In genomic region chr15:69413822-69414701, GRCh38 we compare ENCODE assay signal across 8 cellular contexts.
DNase-seq lines count a peak whose midpoint lies in the region; ATAC-seq and TF ChIP-seq lines count a peak whose summit lies in the region.

KIF23 (plus strand) TSS chr15:69414349; CDS start chr15:69414466, 117 bp downstream.

- H3K4me1 Mint-ChIP-seq in central memory CD8-positive, alpha-beta T cell = peaks cover 7% of the 10 kb centered on the region

- H3K36me3 Mint-ChIP-seq in central memory CD8-positive, alpha-beta T cell (ENCODE audit: insufficient read depth) = peaks cover 5% of the 10 kb centered on the region

- ATAC-seq in HG03196 (IDR thresholded peaks at IDR 0.05; ENCODE audit: unreplicated experiment) = peak; percentile 93
- ATAC-seq in central memory CD8-positive, alpha-beta T cell (replicated peaks; ENCODE audit: extremely low read depth, poor library complexity, severe bottlenecking) = peak; percentile 98

- H3K4me3 Mint-ChIP-seq in central memory CD8-positive, alpha-beta T cell = peak within 1 kb of the TSS; percentile 81

- H3K27me3 Mint-ChIP-seq in central memory CD8-positive, alpha-beta T cell = no peaks in the 10 kb centered on the region

- TF ChIP-seq POLR2A in GM18951 (IDR thresholded peaks at IDR 0.05; ENCODE audit: extremely low read depth, insufficient read depth, insufficient read length) = peak; percentile 76

- H3K27ac Mint-ChIP-seq in central memory CD8-positive, alpha-beta T cell (ENCODE audit: low read depth) = peak within 1 kb of the TSS; percentile 63

- in situ Hi-C loops in GM18951 (cut with MboI; ENCODE audit: low sequenced_read_pairs, unreplicated experiment) = no loop called here

- no peaks in the 10 kb centered on the region for H3K9me3 Mint-ChIP-seq in central memory CD8-positive, alpha-beta T cell

- DNase-seq in AG08396 (ENCODE audit: low spot score) (peak; percentile 97), NCI-H345 treated with DMSO at 0.1 percent for 48 hours (lab: John Stamatoyannopoulos, UW; ENCODE audit: unreplicated experiment) (peak; percentile 61), iris pigment epithelial cell (ENCODE audit: low read depth) (peak; percentile 98)
- peak; percentile 79 to 90 (median 89) for DNase-seq in activated CD4-positive, CD25-positive, alpha-beta regulatory T cell (lab: John Stamatoyannopoulos, UW)
- peak; percentile 83 to 86 for DNase-seq in central memory CD8-positive, alpha-beta T cell (ENCODE audit: low spot score in 2 of 2)
- peak; percentile 91 for DNase-seq in stimulated activated CD4-positive, alpha-beta T cell treated with anti-CD3 and anti-CD28 coated beads, Interleukin-12 subunit alpha, Interleukin-12 subunit beta, amount 100 ng/mL, for 4 hours

Comparison
In these comparisons a context has a peak if more than half of its experiments do, and no peak if none do; other contexts are left out.
1. Peak in every context shown above with its lines: DNase-seq and ATAC-seq.